In the genomic region with DNA sequence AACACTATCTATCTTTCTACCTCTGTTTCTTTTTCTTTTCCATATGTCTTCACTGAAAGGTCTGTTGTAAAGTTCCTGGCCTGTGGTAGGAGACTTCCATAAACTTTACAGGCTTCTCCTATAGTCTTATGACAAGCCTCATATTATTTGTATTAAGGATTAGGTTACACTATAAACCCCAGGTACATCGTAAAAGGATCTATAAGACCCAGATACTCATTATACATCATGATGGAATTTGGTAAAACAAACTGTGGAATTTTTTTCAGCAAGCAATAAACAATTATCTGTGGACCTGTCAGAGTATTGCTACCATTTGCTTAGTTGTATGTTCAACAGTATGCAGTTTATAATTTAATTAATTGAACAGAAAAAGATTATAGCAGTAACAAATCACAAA, we compare ENCODE assay signal across 20 cellular contexts. TPM values are rescaled to one million over a fixed set of nuclear protein-coding genes. Genes with fewer than 3 reads are reported as not detected.
DNase-seq lines count a peak whose midpoint lies in the region; ATAC-seq and TF ChIP-seq lines count a peak whose summit lies in the region.
"Had no signal": no experiment of that assay in that cellular context is flagged by ENCODE, and none has a peak within 500 bp of the region (broad histone marks: within the 10 kb centered on the region; RNA-seq: fewer than 3 reads in every experiment).

No MANE protein-coding gene starts in this region.

- intact Hi-C loops in PC-3 (cut with micrococcal nuclease): loop anchor here (5.0 kb wide), 1 partner anchor 35 kb away; no protein-coding TSS in a partner anchor

- H3K36me3 ChIP-seq in PC-3 (ENCODE audit: low read depth, low read length): no peaks in the 10 kb centered on the region
- H3K36me3 ChIP-seq: BE2C, BLaER1 had no signal

- TF ChIP-seq CTCF in PC-3 (conservative IDR thresholded peaks at IDR 0.05; ENCODE audit: low read depth, low read length) (no peak), mesothelial cell of epicardium (IDR thresholded peaks at IDR 0.05; ENCODE audit: unreplicated experiment) (no peak)

- peak overlapping the region; percentile 60 for H3K27ac Mint-ChIP-seq in mesothelial cell of epicardium
- no peak overlapping the region for H3K27ac Mint-ChIP-seq in stimulated activated memory B cell treated with anti-CD40 and anti-IgM and Interleukin-4, amounts not matched to agents 10 μg/mL and 1 μg/mL and 100 μg/mL, for 72 hours
- H3K27ac Mint-ChIP-seq: CD14-positive monocyte; CD4-positive, alpha-beta memory T cell; CD4-positive, CD25-positive, alpha-beta regulatory T cell had no signal

- no peaks in the 10 kb centered on the region for H3K9me3 Mint-ChIP-seq in mesothelial cell of epicardium
- no peaks in the 10 kb centered on the region for H3K9me3 Mint-ChIP-seq in stimulated activated memory B cell treated with anti-CD40 and anti-IgM and Interleukin-4, amounts not matched to agents 10 μg/mL and 1 μg/mL and 100 μg/mL, for 72 hours
- H3K9me3 Mint-ChIP-seq: CD8-positive, alpha-beta memory T cell had no signal

- H3K4me3 ChIP-seq in PC-3 (ENCODE audit: low read length): peak overlapping the region; percentile 47
- H3K4me3 ChIP-seq: BLaER1 had no signal

- BruUV-seq in PC-3 (replicated peaks; lab: Mats Ljungman, UMichigan): no TSS peak

- peak overlapping the region; percentile 72 for H3K9ac ChIP-seq in PC-3 (ENCODE audit: low read length)
- H3K9ac ChIP-seq: BLaER1 had no signal

- H3K9me3 ChIP-seq in PC-3 (ENCODE audit: low read length): no peaks in the 10 kb centered on the region
- H3K9me3 ChIP-seq: BE2C, BLaER1 had no signal

- no peaks in the 10 kb centered on the region for H4K20me1 ChIP-seq in PC-3 (ENCODE audit: low read length)
- H4K20me1 ChIP-seq: BLaER1 had no signal

- peak; percentile 83 for ATAC-seq in PC-3
- no peak for ATAC-seq in stimulated activated memory B cell treated with anti-CD40 and anti-IgM and Interleukin-4, amounts not matched to agents 10 μg/mL and 1 μg/mL and 100 μg/mL, for 72 hours

- H3K27me3 Mint-ChIP-seq in mesothelial cell of epicardium (ENCODE audit: low read depth): no peaks in the 10 kb centered on the region
- no peaks in the 10 kb centered on the region for H3K27me3 Mint-ChIP-seq in stimulated activated memory B cell treated with anti-CD40 and anti-IgM and Interleukin-4, amounts not matched to agents 10 μg/mL and 1 μg/mL and 100 μg/mL, for 72 hours
- H3K27me3 Mint-ChIP-seq: CD4-positive, alpha-beta memory T cell; CD8-positive, alpha-beta memory T cell had no signal

- no peaks in the 10 kb centered on the region for H3K36me3 Mint-ChIP-seq in mesothelial cell of epicardium
- no peaks in the 10 kb centered on the region for H3K36me3 Mint-ChIP-seq in stimulated activated memory B cell treated with anti-CD40 and anti-IgM and Interleukin-4, amounts not matched to agents 10 μg/mL and 1 μg/mL and 100 μg/mL, for 72 hours
- H3K36me3 Mint-ChIP-seq: CD14-positive monocyte; CD4-positive, alpha-beta memory T cell; CD4-positive, CD25-positive, alpha-beta regulatory T cell; CD8-positive, alpha-beta memory T cell had no signal

- DNase-seq in HEK293T (ENCODE audit: extremely low spot score) (peak; percentile 47), PC-3 (peak; percentile 88), mesothelial cell of epicardium (ENCODE audit: low spot score in 2 of 2, unreplicated experiment in 2 of 2) (no peak), D341Med (ENCODE audit: low spot score) (no peak), NCI-H748 (lab: John Stamatoyannopoulos, UW; ENCODE audit: unreplicated experiment) (no peak), Kasumi-1 (lab: John Stamatoyannopoulos, UW) (no peak)
- DNase-seq: 8988T; ACHN; BE2C; C1 segment of cervical spinal cord; CD4-positive, alpha-beta memory T cell; CD4-positive, CD25-positive, alpha-beta regulatory T cell; CD8-positive, alpha-beta memory T cell; COR-L47; DMS79 treated with DMSO at 0.1 percent for 48 hours; GF-D8 had no signal

- no peaks in the 10 kb centered on the region for H3K79me2 ChIP-seq in PC-3 (ENCODE audit: low read length)

- H3K4me3 Mint-ChIP-seq in mesothelial cell of epicardium: no peak overlapping the region
- no peak overlapping the region for H3K4me3 Mint-ChIP-seq in stimulated activated memory B cell treated with anti-CD40 and anti-IgM and Interleukin-4, amounts not matched to agents 10 μg/mL and 1 μg/mL and 100 μg/mL, for 72 hours
- H3K4me3 Mint-ChIP-seq: CD14-positive monocyte; CD4-positive, alpha-beta memory T cell; CD4-positive, CD25-positive, alpha-beta regulatory T cell; CD8-positive, alpha-beta memory T cell had no signal

- H3F3A ChIP-seq in PC-3 (ENCODE audit: low read length, unreplicated experiment): peaks cover 5% of the 10 kb centered on the region

- POLR2A ChIA-PET in HEK293T (lab: Yijun Ruan, JAX): no interaction called here
- POLR2A ChIA-PET in PC-3 (lab: Charles Lee; ENCODE audit: unreplicated experiment): no interaction called here

- CTCF ChIA-PET in HEK293T (lab: Yijun Ruan, JAX) (interaction anchor here (1.0 kb wide), 2 partner anchors 9 kb away, joined by 3 to 5 read pairs; no protein-coding TSS in a partner anchor), PC-3 (lab: Charles Lee) (no interaction called here)

- no peaks in the 10 kb centered on the region for H3K27me3 ChIP-seq in PC-3 (ENCODE audit: low read length)
- H3K27me3 ChIP-seq: BE2C, BLaER1 had no signal

- peaks cover 36% of the 10 kb centered on the region for H3K4me1 ChIP-seq in PC-3 (ENCODE audit: insufficient read depth, low read length)
- H3K4me1 ChIP-seq: BE2C, BLaER1 had no signal

- peaks cover 62% of the 10 kb centered on the region for H3K4me1 Mint-ChIP-seq in mesothelial cell of epicardium
- no peaks in the 10 kb centered on the region for H3K4me1 Mint-ChIP-seq in stimulated activated memory B cell treated with anti-CD40 and anti-IgM and Interleukin-4, amounts not matched to agents 10 μg/mL and 1 μg/mL and 100 μg/mL, for 72 hours
- H3K4me1 Mint-ChIP-seq: CD14-positive monocyte; CD4-positive, alpha-beta memory T cell; CD4-positive, CD25-positive, alpha-beta regulatory T cell; CD8-positive, alpha-beta memory T cell had no signal

- H3K9me2 ChIP-seq in PC-3 (replicated peaks; ENCODE audit: low read length): no peaks in the 10 kb centered on the region

- no peak overlapping the region for H2AFZ ChIP-seq in PC-3 (ENCODE audit: low read length)

- H3K4me2 ChIP-seq in PC-3 (ENCODE audit: low read length): peak overlapping the region; percentile 78
- H3K4me2 ChIP-seq: BLaER1 had no signal

- peak overlapping the region; percentile 97 for H3K27ac ChIP-seq in PC-3 (ENCODE audit: low read length)
- H3K27ac ChIP-seq: BLaER1 had no signal

TF ChIP-seq in HEK293T, 16 proteins besides CTCF, POLR2A, EP300 and RAD21:
- peak; percentile 83; the same call in 1 of the 2 replicates for TF ChIP-seq ARNT (IDR thresholded peaks at IDR 0.05)
- peak; percentile 96 for TF ChIP-seq ZNF384 (IDR thresholded peaks at IDR 0.05)
- TF ChIP-seq FOXK2 (IDR thresholded peaks at IDR 0.05): no peak
- TF ChIP-seq LEF1 (IDR thresholded peaks at IDR 0.05; ENCODE audit: borderline replicate concordance): no peak
- TF ChIP-seq ELF4 (IDR thresholded peaks at IDR 0.05): no peak
- peak; percentile 70 for TF ChIP-seq FOXM1 (IDR thresholded peaks at IDR 0.05; ENCODE audit: borderline replicate concordance)
- no peak for TF ChIP-seq SP1 (IDR thresholded peaks at IDR 0.05)
- TF ChIP-seq, protein P1, sequence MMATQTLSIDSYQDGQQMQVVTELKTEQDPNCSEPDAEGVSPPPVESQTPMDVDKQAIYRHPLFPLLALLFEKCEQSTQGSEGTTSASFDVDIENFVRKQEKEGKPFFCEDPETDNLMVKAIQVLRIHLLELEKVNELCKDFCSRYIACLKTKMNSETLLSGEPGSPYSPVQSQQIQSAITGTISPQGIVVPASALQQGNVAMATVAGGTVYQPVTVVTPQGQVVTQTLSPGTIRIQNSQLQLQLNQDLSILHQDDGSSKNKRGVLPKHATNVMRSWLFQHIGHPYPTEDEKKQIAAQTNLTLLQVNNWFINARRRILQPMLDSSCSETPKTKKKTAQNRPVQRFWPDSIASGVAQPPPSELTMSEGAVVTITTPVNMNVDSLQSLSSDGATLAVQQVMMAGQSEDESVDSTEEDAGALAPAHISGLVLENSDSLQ (IDR thresholded peaks at IDR 0.05): peak; percentile 95
- no peak for TF ChIP-seq BHLHE40 (IDR thresholded peaks at IDR 0.05; ENCODE audit: borderline replicate concordance)
- no peak for TF ChIP-seq HDGF (IDR thresholded peaks at IDR 0.05; ENCODE audit: borderline replicate concordance)
- TF ChIP-seq L3MBTL2 (conservative IDR thresholded peaks at IDR 0.05): no peak
- no peak for TF ChIP-seq NFRKB (IDR thresholded peaks at IDR 0.05)
- TF ChIP-seq CTBP1 (IDR thresholded peaks at IDR 0.05; ENCODE audit: borderline replicate concordance): peak; percentile 98
- no peak for TF ChIP-seq SUZ12 (IDR thresholded peaks at IDR 0.05)
- TF ChIP-seq TARDBP (IDR thresholded peaks at IDR 0.05): no peak
- no peak for TF ChIP-seq FOXA1 (IDR thresholded peaks at IDR 0.05)

RNA-seq across cellular contexts. Expression of a gene that starts 55.5 kb away (rescaled TPM):
- total RNA-seq in PC-3 (2014; rRNA removed) (0.15 and 0.17 TPM in 2 replicates), mesothelial cell of epicardium (3.4 to 4.0 TPM (median 3.8 TPM) in 3 replicates)
- total RNA-seq: A673; CD4-positive, alpha-beta memory T cell; CD4-positive, CD25-positive, alpha-beta regulatory T cell; CD8-positive, alpha-beta memory T cell had no signal

Comparison
In these comparisons a context has a peak if more than half of its experiments do, and no peak if none do; other contexts are left out.
1. DNase-seq: peak in HEK293T (single experiment) and PC-3 (single experiment); none in mesothelial cell of epicardium (0 of 2), D341Med (single experiment), NCI-H748 (single experiment) and Kasumi-1 (0 of 2).